8 cellular contexts compared by ENCODE assay signal in genomic region chr15:65529754-65530317, GRCh38. TPM values are rescaled to one million over a fixed set of nuclear protein-coding genes. Genes with fewer than 3 reads are reported as not detected.
A peak's percentile ranks its signal among the peaks of the same experiment; 100 is the strongest.
DNase-seq lines count a peak whose midpoint lies in the region; ATAC-seq, FAIRE-seq and TF ChIP-seq lines count a peak whose summit lies in the region.

No MANE protein-coding gene starts in this region.

- peak overlapping the region; percentile 61 to 95 (median 70) for H3K4me3 ChIP-seq in Peyer's patch
- peak overlapping the region; percentile 85 for H3K4me3 ChIP-seq in skeletal muscle cell (ENCODE audit: low read depth, low read length)

- H3K27ac ChIP-seq in Peyer's patch (peak overlapping the region; percentile 37 to 81 (median 58)), foreskin keratinocyte (peak overlapping the region; percentile 85)

- TF ChIP-seq CTCF in Peyer's patch (IDR thresholded peaks at IDR 0.05) (no peak), foreskin keratinocyte (conservative IDR thresholded peaks at IDR 0.05) (no peak)

- TF ChIP-seq POLR2A in Peyer's patch (IDR thresholded peaks at IDR 0.05) (no peak), H54 (IDR thresholded peaks at IDR 0.05; ENCODE audit: low read depth, low read length) (no peak)

- no peak for FAIRE-seq in H54 (lab: Jason Lieb, UNC)

- no peaks in the 10 kb centered on the region for H3K27me3 ChIP-seq in Peyer's patch
- H3K27me3 ChIP-seq in foreskin keratinocyte, result no peaks in the 10 kb centered on the region

- DNase-seq in Peyer's patch (no peak), foreskin keratinocyte (no peak), skeletal muscle cell (ENCODE audit: low read depth) (no peak), glomerular visceral epithelial cell (ENCODE audit: extremely low spot score) (no peak), H54 (ENCODE audit: insufficient read length, low spot score) (no peak), NCI-H1436 (lab: John Stamatoyannopoulos, UW) (no peak), GOT3 (lab: John Stamatoyannopoulos, UW) (no peak)

- ATAC-seq in GM19351 (IDR thresholded peaks at IDR 0.05; ENCODE audit: unreplicated experiment), result peak; percentile 23
- no peak for ATAC-seq in foreskin keratinocyte

- no peaks in the 10 kb centered on the region for H3K36me3 ChIP-seq in Peyer's patch

- H3K4me1 ChIP-seq in Peyer's patch, result peaks cover 0 to 31% (median 0%) of the 10 kb centered on the region in 4 donors
- H3K4me1 ChIP-seq in foreskin keratinocyte, result peaks cover 13% of the 10 kb centered on the region

- no peaks in the 10 kb centered on the region for H3K9me3 ChIP-seq in Peyer's patch

RNA-seq across cellular contexts. Expression of gene HACD3, which starts 0.4 kb away (rescaled TPM):
- 10 to 100 TPM; 22.3 to 36.5 (median 26.8) TPM for total RNA-seq in Peyer's patch
- total RNA-seq in foreskin keratinocyte, result 84.9 and 87.5 TPM in 2 replicates
- polyA plus RNA-seq in foreskin keratinocyte, result 41.8 and 48.1 TPM in 2 replicates

RNA-seq across cellular contexts. Expression of gene DPP8, which starts 12.3 kb away (rescaled TPM):
- 10 to 100 TPM; 30.5 to 42.4 (median 41.5) TPM for total RNA-seq in Peyer's patch
- total RNA-seq in foreskin keratinocyte, result 23.0 and 23.1 TPM in 2 replicates
- polyA plus RNA-seq in foreskin keratinocyte, result 3.8 and 4.4 TPM in 2 replicates
